Comparison of ENCODE assay signal across 8 cellular contexts in genomic region chr19:32674153-32674958, GRCh38. TPM values are rescaled to one million over a fixed set of nuclear protein-coding genes. Genes with fewer than 3 reads are reported as not detected.
A peak's percentile ranks its signal among the peaks of the same experiment; 100 is the strongest.
DNase-seq lines count a peak whose midpoint lies in the region; ATAC-seq and TF ChIP-seq lines count a peak whose summit lies in the region.

No MANE protein-coding gene starts in this region.

- H4K20me1 ChIP-seq in PC-3 (ENCODE audit: low read length): peaks cover 7% of the 10 kb centered on the region; the same call in 1 of the 2 replicates

- H3K4me3 Mint-ChIP-seq in activated naive CD4-positive, alpha-beta T cell treated with anti-CD3 and anti-CD28 coated beads, Interleukin-2, amount 50 U/mL, for 24 hours: peak overlapping the region; percentile 93
- H3K4me3 Mint-ChIP-seq in endodermal cell: peak overlapping the region; percentile 79

- H3K4me3 ChIP-seq in PC-3 (ENCODE audit: low read length) (peak overlapping the region; percentile 91), endodermal cell (ENCODE audit: low read length) (peak overlapping the region; percentile 90), neutrophil (ENCODE audit: low read depth in 1 of 2, low read length in 1 of 2) (peak overlapping the region; percentile 73 to 94)

- H3K4me1 Mint-ChIP-seq in activated naive CD4-positive, alpha-beta T cell treated with anti-CD3 and anti-CD28 coated beads, Interleukin-2, amount 50 U/mL, for 24 hours: peaks cover 36% of the 10 kb centered on the region
- peaks cover 24% of the 10 kb centered on the region for H3K4me1 Mint-ChIP-seq in endodermal cell

- no peaks in the 10 kb centered on the region for H3K9me3 Mint-ChIP-seq in activated naive CD4-positive, alpha-beta T cell treated with anti-CD3 and anti-CD28 coated beads, Interleukin-2, amount 50 U/mL, for 24 hours
- no peaks in the 10 kb centered on the region for H3K9me3 Mint-ChIP-seq in endodermal cell

- H3K27ac Mint-ChIP-seq in activated naive CD4-positive, alpha-beta T cell treated with anti-CD3 and anti-CD28 coated beads, Interleukin-2, amount 50 U/mL, for 24 hours: peak overlapping the region; percentile 67
- peak overlapping the region; percentile 83 for H3K27ac Mint-ChIP-seq in endodermal cell

- no peak overlapping the region for H3K27ac ChIP-seq in PC-3 (ENCODE audit: low read length)
- H3K27ac ChIP-seq in endodermal cell (ENCODE audit: low read depth, low read length): no peak overlapping the region
- H3K27ac ChIP-seq in neutrophil: peak overlapping the region; percentile 76

- peaks cover 2% of the 10 kb centered on the region for H3K36me3 Mint-ChIP-seq in activated naive CD4-positive, alpha-beta T cell treated with anti-CD3 and anti-CD28 coated beads, Interleukin-2, amount 50 U/mL, for 24 hours
- H3K36me3 Mint-ChIP-seq in endodermal cell (ENCODE audit: low read depth): peaks cover 5% of the 10 kb centered on the region

- DNase-seq in activated naive CD4-positive, alpha-beta T cell treated with Interleukin-2 at 50 U/mL for 16 hours: no peak
- DNase-seq in PC-3 (no peak), endodermal cell (no peak), HK-2 (ENCODE audit: unreplicated experiment) (no peak)

- BruUV-seq in PC-3 (replicated peaks; lab: Mats Ljungman, UMichigan): TSS peak; percentile 43

- CTCF ChIA-PET in PC-3 (lab: Charles Lee): interaction anchor here (0.7 kb wide), 1 partner anchor 1620 kb away, joined by 6 read pairs; no protein-coding TSS in a partner anchor

- peaks cover 8% of the 10 kb centered on the region for H3K27me3 Mint-ChIP-seq in activated naive CD4-positive, alpha-beta T cell treated with anti-CD3 and anti-CD28 coated beads, Interleukin-2, amount 50 U/mL, for 24 hours
- H3K27me3 Mint-ChIP-seq in endodermal cell (ENCODE audit: insufficient read depth): peaks cover 37% of the 10 kb centered on the region

- 2 to 11% methylated on average over 10 to 70 of the region's 71 CpGs for WGBS in endodermal cell (ENCODE audit: insufficient coverage in 1 of 2, insufficient read length in 1 of 2), 2 experiments

- peak overlapping the region; percentile 76 for H2AFZ ChIP-seq in PC-3 (ENCODE audit: low read length)

- peak overlapping the region; percentile 79 for H3K9ac ChIP-seq in PC-3 (ENCODE audit: low read length)
- H3K9ac ChIP-seq in endodermal cell (ENCODE audit: extremely low read depth, low read length, poor library complexity, severe bottlenecking): peak overlapping the region; percentile 38

- POLR2A ChIA-PET in PC-3 (lab: Charles Lee; ENCODE audit: unreplicated experiment): no interaction called here

- H3K4me2 ChIP-seq in PC-3 (ENCODE audit: low read length): peak overlapping the region; percentile 99

- H3K4me1 ChIP-seq in PC-3 (ENCODE audit: insufficient read depth, low read length) (peaks cover 15% of the 10 kb centered on the region), endodermal cell (ENCODE audit: control insufficient read depth, insufficient read depth, low read length) (peaks cover 3% of the 10 kb centered on the region), neutrophil (ENCODE audit: control insufficient read depth in 1 of 2, insufficient read depth in 1 of 2, low read depth in 1 of 2, low read length in 1 of 2) (peaks cover 40 to 50% of the 10 kb centered on the region in 2 experiments)

- intact Hi-C loops in PC-3 (cut with micrococcal nuclease): no loop called here

- peaks cover 51% of the 10 kb centered on the region for H3K79me2 ChIP-seq in PC-3 (ENCODE audit: low read length)

- H3K9me2 ChIP-seq in PC-3 (replicated peaks; ENCODE audit: low read length): no peaks in the 10 kb centered on the region

- ATAC-seq in PC-3 (no peak), GM21381 (IDR thresholded peaks at IDR 0.05; ENCODE audit: unreplicated experiment) (no peak), HG03457 (IDR thresholded peaks at IDR 0.05; ENCODE audit: unreplicated experiment) (no peak)

- H3K27me3 ChIP-seq in PC-3 (ENCODE audit: low read length) (no peaks in the 10 kb centered on the region), endodermal cell (ENCODE audit: control insufficient read depth, insufficient read depth, low read length, poor library complexity, severe bottlenecking) (peaks cover 33% of the 10 kb centered on the region), neutrophil (peaks cover 39% of the 10 kb centered on the region)

- H3K36me3 ChIP-seq in PC-3 (ENCODE audit: low read depth, low read length) (no peaks in the 10 kb centered on the region), endodermal cell (ENCODE audit: control insufficient read depth, insufficient read depth, low read length) (no peaks in the 10 kb centered on the region), neutrophil (peaks cover 4% of the 10 kb centered on the region)

- TF ChIP-seq CTCF in PC-3 (conservative IDR thresholded peaks at IDR 0.05; ENCODE audit: low read depth, low read length) (no peak), endodermal cell (conservative IDR thresholded peaks at IDR 0.05) (peak; percentile 22), neutrophil (IDR thresholded peaks at IDR 0.05) (no peak)

- no peaks in the 10 kb centered on the region for H3K9me3 ChIP-seq in PC-3 (ENCODE audit: low read length)
- H3K9me3 ChIP-seq in endodermal cell (ENCODE audit: control insufficient read depth, low read length): no peaks in the 10 kb centered on the region
- H3K9me3 ChIP-seq in neutrophil: no peaks in the 10 kb centered on the region

- no peaks in the 10 kb centered on the region for H3F3A ChIP-seq in PC-3 (ENCODE audit: low read length, unreplicated experiment)

RNA-seq across cellular contexts. Expression of gene ANKRD27, which starts 0.6 kb away (rescaled TPM):
- 14.3 and 17.0 TPM in 2 replicates for total RNA-seq in PC-3 (2014; rRNA removed)
- total RNA-seq in endodermal cell: 10 to 100 TPM; 35.1 to 35.9 TPM
- polyA plus RNA-seq in endodermal cell (2013, experiment 1 of 2): 22.0 TPM
- 20.3 TPM for polyA plus RNA-seq in endodermal cell (2013, experiment 2 of 2)

RNA-seq across cellular contexts. Expression of gene RGS9BP, which starts 1.3 kb away (rescaled TPM):
- 1.3 and 1.6 TPM in 2 replicates for total RNA-seq in PC-3 (2014; rRNA removed)
- not detected for total RNA-seq in endodermal cell
- polyA plus RNA-seq in endodermal cell (2013, experiment 1 of 2): 0.11 TPM
- 0.08 TPM for polyA plus RNA-seq in endodermal cell (2013, experiment 2 of 2)

RNA-seq across cellular contexts. Expression of gene NUDT19, which starts 17.3 kb away (rescaled TPM):
- total RNA-seq in PC-3 (2014; rRNA removed) (13.3 TPM in 2 replicates), endodermal cell (1 to 10 TPM; 5.8 to 6.8 TPM)
- polyA plus RNA-seq in endodermal cell (2013, experiment 1 of 2): 4.3 TPM
- 5.0 TPM for polyA plus RNA-seq in endodermal cell (2013, experiment 2 of 2)

RNA-seq across cellular contexts. Expression of gene TDRD12, which starts 45.2 kb away (rescaled TPM):
- 0.23 TPM in 1 of 2 replicates, not detected in the other for total RNA-seq in PC-3 (2014; rRNA removed)
- under 1 TPM; 0.20 to 0.84 TPM for total RNA-seq in endodermal cell
- 0.18 TPM for polyA plus RNA-seq in endodermal cell (2013, experiment 1 of 2)
- 0.79 TPM for polyA plus RNA-seq in endodermal cell (2013, experiment 2 of 2)
